Comparison of ENCODE assay signal across 2 cellular contexts in genomic region chr12:120276734-120277133, GRCh38.
TF ChIP-seq lines count a peak whose summit lies in the region.

No MANE protein-coding gene starts in this region.

TF ChIP-seq in A549, 52 proteins besides CTCF, POLR2A, EP300 and RAD21:
- TF ChIP-seq FOSL2 (IDR thresholded peaks at IDR 0.05): no peak
- peak; percentile 58 for TF ChIP-seq FOSL2 (CRISPR knock-in tag; IDR thresholded peaks at IDR 0.05)
- TF ChIP-seq CEBPB (IDR thresholded peaks at IDR 0.05): peak; percentile 56 to 83; a peak in 3 of 4 replicates
- TF ChIP-seq BHLHE40 (IDR thresholded peaks at IDR 0.05; ENCODE audit: low read depth, low read length): no peak
- no peak for TF ChIP-seq HES2 (IDR thresholded peaks at IDR 0.05)
- TF ChIP-seq EHF (CRISPR knock-in tag; IDR thresholded peaks at IDR 0.05): no peak

TF ChIP-seq in IMR-90, 13 proteins besides CTCF, POLR2A, EP300 and RAD21:
- TF ChIP-seq CEBPB (IDR thresholded peaks at IDR 0.05; ENCODE audit: low read depth, low read length) (peak; percentile 89), RCOR1 (IDR thresholded peaks at IDR 0.05; ENCODE audit: insufficient replicate concordance, low read length) (no peak)
